Comparison of ENCODE assay signal across 10 cellular contexts in genomic region chr6:156698239-156699016, GRCh38.
DNase-seq lines count a peak whose midpoint lies in the region; ATAC-seq, FAIRE-seq and TF ChIP-seq lines count a peak whose summit lies in the region.
"Had no signal": no experiment of that assay in that cellular context is flagged by ENCODE, and none has a peak within 500 bp of the region (broad histone marks: within the 10 kb centered on the region; RNA-seq: fewer than 3 reads in every experiment).

No MANE protein-coding gene starts in this region.

- no peak overlapping the region for H4K5ac ChIP-seq in IMR-90 (ENCODE audit: low read depth, low read length)

- no peak overlapping the region for H3K18ac ChIP-seq in IMR-90 (ENCODE audit: low read depth, low read length)

- H3K9ac ChIP-seq in IMR-90 (ENCODE audit: low read depth, low read length) = no peak overlapping the region

- H3K4me2 ChIP-seq in IMR-90 (ENCODE audit: low read depth, low read length) = no peak overlapping the region

- CTCF ChIA-PET in IMR-90 (lab: Yijun Ruan, JAX) = no interaction called here

- TF ChIP-seq CTCF in IMR-90 (conservative IDR thresholded peaks at IDR 0.05; ENCODE audit: low read depth, low read length) = no peak
- no peak for TF ChIP-seq CTCF in pancreas (IDR thresholded peaks at IDR 0.05)
- no peak for TF ChIP-seq CTCF in mesothelial cell of epicardium (IDR thresholded peaks at IDR 0.05; ENCODE audit: unreplicated experiment)
- TF ChIP-seq CTCF in breast epithelium (IDR thresholded peaks at IDR 0.05) = no peak

- no peaks in the 10 kb centered on the region for H3K9me3 Mint-ChIP-seq in mesothelial cell of epicardium

- peak overlapping the region; percentile 25; the same call in 1 of the 3 replicates for H2BK15ac ChIP-seq in IMR-90 (ENCODE audit: low read depth, low read length)

- H3K14ac ChIP-seq in IMR-90 (replicated peaks; ENCODE audit: low read depth, low read length) = no peak overlapping the region

- H3K27ac ChIP-seq in IMR-90 (ENCODE audit: insufficient read depth, low read length) = no peak overlapping the region
- H3K27ac ChIP-seq in pancreas = peak overlapping the region in 1 of 4 donors; percentile 26
- no peak overlapping the region for H3K27ac ChIP-seq in breast epithelium

- H3K9me3 ChIP-seq in IMR-90 (ENCODE audit: control insufficient read depth, insufficient read depth, low read length) (no peaks in the 10 kb centered on the region), pancreas (no peaks in the 10 kb centered on the region), breast epithelium (no peaks in the 10 kb centered on the region)

- no peak overlapping the region for H2BK120ac ChIP-seq in IMR-90 (ENCODE audit: low read depth, low read length)

- peak overlapping the region; percentile 24 for H2AFZ ChIP-seq in IMR-90 (replicated peaks; ENCODE audit: low read length, poor library complexity)

- H3K56ac ChIP-seq in IMR-90 (ENCODE audit: extremely low read depth, insufficient read depth, low read length) = no peak overlapping the region

- H3K4me3 ChIP-seq in IMR-90 (ENCODE audit: insufficient read depth, low read depth, low read length) (no peak overlapping the region), pancreas (no peak overlapping the region), breast epithelium (no peak overlapping the region)

- TF ChIP-seq POLR2A in IMR-90 (IDR thresholded peaks at IDR 0.05; ENCODE audit: low read depth, low read length) (no peak), breast epithelium (IDR thresholded peaks at IDR 0.05) (no peak)

- H2BK20ac ChIP-seq in IMR-90 (ENCODE audit: low read depth, low read length) = no peak overlapping the region; the same call in 1 of the 2 replicates

- no peak overlapping the region for H3K27ac Mint-ChIP-seq in mesothelial cell of epicardium

- dilution Hi-C loops in IMR-90 (cut with HindIII; ENCODE audit: low sequenced_read_pairs, unreplicated experiment) = no loop called here

- no peak overlapping the region for H2AK9ac ChIP-seq in IMR-90 (replicated peaks; ENCODE audit: low read depth, low read length, poor library complexity)

- H3K36me3 ChIP-seq in IMR-90 (ENCODE audit: control insufficient read depth, insufficient read depth, low read length) (no peaks in the 10 kb centered on the region), pancreas (no peaks in the 10 kb centered on the region), breast epithelium (no peaks in the 10 kb centered on the region)

- TF ChIP-seq RAD21 in IMR-90 (IDR thresholded peaks at IDR 0.05; ENCODE audit: low read length) = no peak

- H4K20me1 ChIP-seq in IMR-90 (ENCODE audit: insufficient read depth, low read length) = no peaks in the 10 kb centered on the region

- H3K4me1 ChIP-seq in IMR-90 (ENCODE audit: control insufficient read depth, insufficient read depth, low read length) (0 out of 2 replicates have a peak, but pooled peaks cover 2% of the 10 kb centered on the region), pancreas (peaks cover 13 to 32% (median 13%) of the 10 kb centered on the region in 3 donors), breast epithelium (no peaks in the 10 kb centered on the region)

- 100% methylated on average over 1 of the region's 9 CpGs; no CpG with 5 or more reads in 1 of the 2 experiments for WGBS in IMR-90 (ENCODE audit: extremely low coverage in 2 of 2, insufficient read length in 1 of 2), 2 experiments
- WGBS in pancreas, 2 donors = 51 to 60% methylated on average over 9 of the region's 9 CpGs

- DNase-seq in IMR-90 (no peak), pancreas (no peak), mesothelial cell of epicardium (ENCODE audit: low spot score in 2 of 2, unreplicated experiment in 2 of 2) (no peak), dedifferentiated amniotic fluid mesenchymal stem cell (ENCODE audit: extremely low spot score) (no peak), breast epithelium (ENCODE audit: low spot score in 2 of 2) (no peak)
- DNase-seq in activated CD4-positive, alpha-beta T cell treated with anti-CD3 and anti-CD28 coated beads, Interleukin-2, amount 50 U/mL, for 1 hour = no peak
- DNase-seq: NCI-H187 had no signal

- H3K23ac ChIP-seq in IMR-90 (ENCODE audit: low read depth, low read length) = no peak overlapping the region

- no peak overlapping the region for H3K4ac ChIP-seq in IMR-90 (ENCODE audit: low read depth, low read length)

- no peaks in the 10 kb centered on the region for H3K79me1 ChIP-seq in IMR-90 (ENCODE audit: low read depth in 1 of 2, low read length in 2 of 2)

- intact Hi-C loops in IMR-90 (cut with micrococcal nuclease) (no loop called here), pancreas (cut with DNase I) (no loop called here), breast epithelium (cut with DNase I; ENCODE audit: low total_unique reads) (loop anchor here (5.0 kb wide), 1 partner anchor 336 kb away; no protein-coding TSS in a partner anchor)

- no peak overlapping the region for H4K8ac ChIP-seq in IMR-90 (ENCODE audit: low read depth in 2 of 2, low read length in 2 of 2)

- peaks cover 9% of the 10 kb centered on the region for H3K4me1 Mint-ChIP-seq in mesothelial cell of epicardium

- POLR2A ChIA-PET in IMR-90 (lab: Charles Lee; ENCODE audit: unreplicated experiment) = no interaction called here

- no peaks in the 10 kb centered on the region for H3K9me1 ChIP-seq in IMR-90 (ENCODE audit: insufficient read depth, low read length)

- no peaks in the 10 kb centered on the region for H3K27me3 Mint-ChIP-seq in mesothelial cell of epicardium (ENCODE audit: low read depth)

- H2AK5ac ChIP-seq in IMR-90 (ENCODE audit: low read depth, low read length) = peak overlapping the region; percentile 18; the same call in 1 of the 2 replicates

- peak; percentile 88 for ATAC-seq in GM19035 (IDR thresholded peaks at IDR 0.05; ENCODE audit: unreplicated experiment)
- peak; percentile 81 for ATAC-seq in HG02678 (IDR thresholded peaks at IDR 0.05; ENCODE audit: unreplicated experiment)
- no peak for ATAC-seq in IMR-90 (ENCODE audit: low read depth)
- peak in 3 of 4 donors; percentile 27 to 60 (median 32) for ATAC-seq in pancreas

- in situ Hi-C loops in IMR-90 (cut with MboI; ENCODE audit: low sequenced_read_pairs) = loop anchor here (25.0 kb wide), 1 partner anchor 1361 kb away; no protein-coding TSS in a partner anchor

- no peak for FAIRE-seq in pancreas (lab: Jason Lieb, UNC)
- FAIRE-seq: TTC549 had no signal

- no peak overlapping the region for H2BK5ac ChIP-seq in IMR-90 (ENCODE audit: low read depth, low read length, poor library complexity, severe bottlenecking)

- H3K27me3 ChIP-seq in IMR-90 (ENCODE audit: control insufficient read depth, insufficient read depth, low read length) (no peaks in the 10 kb centered on the region), pancreas (no peaks in the 10 kb centered on the region), breast epithelium (no peaks in the 10 kb centered on the region)

- no TSS peak for BruUV-seq in IMR-90 (replicated peaks; lab: Mats Ljungman, UMichigan)

- no peak overlapping the region for H3K4me3 Mint-ChIP-seq in mesothelial cell of epicardium

- no peaks in the 10 kb centered on the region for H3K36me3 Mint-ChIP-seq in mesothelial cell of epicardium

- H4K91ac ChIP-seq in IMR-90 (ENCODE audit: insufficient read depth, low read depth, low read length) = no peak overlapping the region

TF ChIP-seq in IMR-90, 13 proteins besides CTCF, POLR2A, EP300 and RAD21:
- no peak for TF ChIP-seq CEBPB (IDR thresholded peaks at IDR 0.05; ENCODE audit: low read depth, low read length)
- no peak for TF ChIP-seq ELK1 (IDR thresholded peaks at IDR 0.05; ENCODE audit: borderline replicate concordance, low read depth, low read length)
- TF ChIP-seq RFX5 (IDR thresholded peaks at IDR 0.05; ENCODE audit: low read depth, low read length) = no peak
- no peak for TF ChIP-seq MAZ (IDR thresholded peaks at IDR 0.05; ENCODE audit: borderline replicate concordance, low read depth, low read length)
- TF ChIP-seq SMC3 (IDR thresholded peaks at IDR 0.05; ENCODE audit: low read depth, low read length) = no peak
- TF ChIP-seq MXI1 (IDR thresholded peaks at IDR 0.05; ENCODE audit: borderline replicate concordance, low read depth, low read length) = no peak
